ENCODE assay signal across 16 cellular contexts in the genomic region with DNA sequence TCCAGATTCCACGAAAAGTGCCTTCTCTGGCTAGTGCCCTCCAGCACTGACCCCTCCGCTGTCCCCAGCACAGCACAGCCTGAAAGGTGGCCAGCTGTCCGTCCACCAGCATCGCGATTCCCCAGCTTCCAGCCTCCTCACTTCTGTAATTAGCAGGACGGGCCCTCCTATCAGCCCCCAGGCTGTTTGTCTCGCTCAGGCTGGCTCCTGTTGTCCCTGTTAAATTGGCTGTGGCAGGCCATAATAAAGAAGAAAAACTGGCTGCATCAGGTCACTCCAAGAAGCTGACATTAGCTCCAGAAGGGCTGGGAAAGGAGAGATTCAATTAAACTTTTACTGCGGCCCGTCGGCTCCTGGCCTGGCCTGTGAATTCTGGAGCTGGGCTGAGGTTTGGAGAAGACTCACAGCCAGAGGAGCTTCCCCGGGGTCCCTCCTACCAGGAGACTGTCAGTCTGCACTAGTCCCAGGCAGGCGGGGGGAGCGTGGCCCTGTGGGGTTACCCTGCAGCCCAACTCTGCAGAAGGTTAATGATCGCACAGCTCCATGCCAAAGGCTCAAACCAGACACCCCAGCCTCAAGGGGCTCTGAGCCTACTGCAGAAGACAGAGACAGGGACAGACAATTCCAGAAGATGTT. TPM values are rescaled to one million over a fixed set of nuclear protein-coding genes. Genes with fewer than 3 reads are reported as not detected.
DNase-seq lines count a peak whose midpoint lies in the region; ATAC-seq and TF ChIP-seq lines count a peak whose summit lies in the region.
"Had no signal": no experiment of that assay in that cellular context is flagged by ENCODE, and none has a peak within 500 bp of the region (broad histone marks: within the 10 kb centered on the region; RNA-seq: fewer than 3 reads in every experiment).

No MANE protein-coding gene starts in this region.

- no peaks in the 10 kb centered on the region for H3K79me1 ChIP-seq in mesendoderm (ENCODE audit: low read length)

- no peak overlapping the region for H2BK5ac ChIP-seq in mesendoderm (ENCODE audit: low read length)

- no peak overlapping the region for H4K8ac ChIP-seq in mesendoderm (ENCODE audit: low read depth, low read length)

- H3K23ac ChIP-seq in mesendoderm (ENCODE audit: low read length): no peak overlapping the region

- no peak overlapping the region for H3K4ac ChIP-seq in mesendoderm (ENCODE audit: low read depth, low read length)

- H3K4me1 ChIP-seq in SK-N-SH (ENCODE audit: control insufficient read depth in 1 of 2, insufficient read depth in 2 of 2, low read depth in 1 of 2, low read length in 1 of 2): peaks cover 0 to 23% of the 10 kb centered on the region in 2 experiments; a peak in 2 of 4 replicates
- H3K4me1 ChIP-seq in mesendoderm (ENCODE audit: control insufficient read depth, low read depth, low read length): peaks cover 4% of the 10 kb centered on the region
- H3K4me1 ChIP-seq in vagina: peaks cover 24% of the 10 kb centered on the region

- H4K5ac ChIP-seq in mesendoderm (ENCODE audit: low read length): no peak overlapping the region

- H3K9ac ChIP-seq in SK-N-SH (no peak overlapping the region), mesendoderm (ENCODE audit: low read length) (no peak overlapping the region)

- CTCF ChIA-PET in SK-N-SH (lab: Yijun Ruan, JAX) (interaction anchor here (0.6 to 1.1 kb wide), 3 partner anchors 16 to 285 kb away, joined by 3 to 4 read pairs (median 3); no protein-coding TSS in a partner anchor), WTC11 (lab: Charles Lee) (interaction anchor here (0.6 to 1.0 kb wide), 2 partner anchors 31 to 1040 kb away, joined by 3 read pairs; no protein-coding TSS in a partner anchor)
- CTCF ChIA-PET in activated CD4-positive, alpha-beta T cell treated with anti-CD3 and anti-CD28 coated beads, Interleukin-2, amount 10 ng/mL, durations not matched to agents 7 days and 5 days (lab: Charles Lee): no interaction called here

- H3K4me3 Mint-ChIP-seq in WTC11: no peak overlapping the region
- no peak overlapping the region for H3K4me3 Mint-ChIP-seq in activated CD4-positive, alpha-beta T cell treated with anti-CD3 and anti-CD28 coated beads, Interleukin-2, amount 10 ng/mL, durations not matched to agents 7 days and 5 days
- H3K4me3 Mint-ChIP-seq: CD14-positive monocyte had no signal

- WGBS in SK-N-SH (ENCODE audit: low lambda C conversion rate): 38% methylated on average over 11 of the region's 14 CpGs
- no CpG with 5 or more reads among the region's 14 CpGs for WGBS in mesendoderm (ENCODE audit: extremely low coverage, insufficient coverage, low lambda C conversion rate)

- H2AFZ ChIP-seq in SK-N-SH (ENCODE audit: low read depth): no peak overlapping the region

- intact Hi-C loops in vagina (cut with DNase I): loop anchor here (5.0 kb wide), 1 partner anchor 509 kb away; a partner anchor contains a TSS

- H3K27ac Mint-ChIP-seq in WTC11: peak overlapping the region; percentile 15; the same call in 1 of the 2 replicates
- no peak overlapping the region for H3K27ac Mint-ChIP-seq in activated CD4-positive, alpha-beta T cell treated with anti-CD3 and anti-CD28 coated beads, Interleukin-2, amount 10 ng/mL, durations not matched to agents 7 days and 5 days
- H3K27ac Mint-ChIP-seq: CD14-positive monocyte had no signal

- H3K79me2 ChIP-seq in SK-N-SH (ENCODE audit: insufficient read depth) (no peaks in the 10 kb centered on the region), mesendoderm (ENCODE audit: control insufficient read depth, insufficient read depth, low read length) (no peaks in the 10 kb centered on the region)

- TF ChIP-seq EP300 in SK-N-SH (IDR thresholded peaks at IDR 0.05; ENCODE audit: borderline replicate concordance in 1 of 2, low read depth in 1 of 2, low read length in 1 of 2): peak in 1 of 2 experiments; percentile 20; a peak in 1 of 4 replicates

- ATAC-seq in SK-N-SH treated with all-trans-retinoic acid at 6 μM for 48 hours (no peak), WTC11 (no peak), HG02973 (IDR thresholded peaks at IDR 0.05; ENCODE audit: unreplicated experiment) (no peak)
- ATAC-seq: Panc1 had no signal

- no peaks in the 10 kb centered on the region for H3F3A ChIP-seq in SK-N-SH (replicated peaks; ENCODE audit: insufficient read depth)

- TF ChIP-seq RAD21 in SK-N-SH (IDR thresholded peaks at IDR 0.05; ENCODE audit: low read length): no peak

- no peaks in the 10 kb centered on the region for H3K9me3 ChIP-seq in SK-N-SH
- H3K9me3 ChIP-seq in vagina: no peaks in the 10 kb centered on the region

- H3K36me3 ChIP-seq in SK-N-SH (replicated peaks in 1 of 2; ENCODE audit: control insufficient read depth in 1 of 2, insufficient read depth in 2 of 2, low read length in 1 of 2) (no peaks in the 10 kb centered on the region), mesendoderm (ENCODE audit: control insufficient read depth, insufficient read depth, low read length) (no peaks in the 10 kb centered on the region), vagina (no peaks in the 10 kb centered on the region)

- H3K27ac ChIP-seq in SK-N-SH (ENCODE audit: low read depth in 2 of 2, low read length in 1 of 2): peak overlapping the region in 1 of 2 experiments; percentile 72; a peak in 2 of 4 replicates
- H3K27ac ChIP-seq in mesendoderm (ENCODE audit: low read depth, low read length): no peak overlapping the region
- peak overlapping the region; percentile 36 for H3K27ac ChIP-seq in vagina

- peak; percentile 80 for DNase-seq in SK-N-SH
- no peak for DNase-seq in WTC11 (ENCODE audit: low spot score)
- DNase-seq in mesendoderm: peak; percentile 26
- no peak for DNase-seq in vagina (ENCODE audit: extremely low spot score in 2 of 2)
- no peak for DNase-seq in activated CD4-positive, alpha-beta T cell treated with anti-CD3 and anti-CD28 coated beads, Interleukin-2, amount 10 ng/mL, durations not matched to agents 7 days and 5 days
- DNase-seq in 8988T: no peak
- DNase-seq: COR-L47, DMS153, NCI-H1436 treated with DMSO at 0.1 percent for 48 hours, NCI-H2107, NCI-H82, SHP77 had no signal

- H3K36me3 Mint-ChIP-seq in WTC11: peaks cover 10% of the 10 kb centered on the region
- H3K36me3 Mint-ChIP-seq in activated CD4-positive, alpha-beta T cell treated with anti-CD3 and anti-CD28 coated beads, Interleukin-2, amount 10 ng/mL, durations not matched to agents 7 days and 5 days (ENCODE audit: low read depth): no peaks in the 10 kb centered on the region
- H3K36me3 Mint-ChIP-seq: CD14-positive monocyte had no signal

- H3K4me2 ChIP-seq in SK-N-SH (no peak overlapping the region), mesendoderm (ENCODE audit: low read length) (no peak overlapping the region)

- TF ChIP-seq CTCF in SK-N-SH (IDR thresholded peaks at IDR 0.05) (no peak), WTC11 (IDR thresholded peaks at IDR 0.05) (no peak), vagina (IDR thresholded peaks at IDR 0.05) (no peak)

- H3K4me3 ChIP-seq in SK-N-SH (ENCODE audit: low read depth in 2 of 2, low read length in 1 of 2) (no peak overlapping the region), mesendoderm (ENCODE audit: low read length) (no peak overlapping the region), vagina (no peak overlapping the region)

- peaks cover 11% of the 10 kb centered on the region for H3K9me3 Mint-ChIP-seq in WTC11
- H3K9me3 Mint-ChIP-seq in activated CD4-positive, alpha-beta T cell treated with anti-CD3 and anti-CD28 coated beads, Interleukin-2, amount 10 ng/mL, durations not matched to agents 7 days and 5 days: no peaks in the 10 kb centered on the region

- no peaks in the 10 kb centered on the region for H4K20me1 ChIP-seq in SK-N-SH (ENCODE audit: insufficient read depth)

- peaks cover 5% of the 10 kb centered on the region; the same call in 1 of the 2 replicates for H3K4me1 Mint-ChIP-seq in WTC11
- H3K4me1 Mint-ChIP-seq in activated CD4-positive, alpha-beta T cell treated with anti-CD3 and anti-CD28 coated beads, Interleukin-2, amount 10 ng/mL, durations not matched to agents 7 days and 5 days: peaks cover 7% of the 10 kb centered on the region
- H3K4me1 Mint-ChIP-seq: CD14-positive monocyte had no signal

- H3K56ac ChIP-seq in mesendoderm (ENCODE audit: low read length): no peak overlapping the region

- TF ChIP-seq POLR2A in vagina (IDR thresholded peaks at IDR 0.05): no peak

- H3K27me3 ChIP-seq in SK-N-SH (ENCODE audit: insufficient read depth) (no peaks in the 10 kb centered on the region), mesendoderm (ENCODE audit: insufficient read depth, low read length, poor library complexity) (no peaks in the 10 kb centered on the region), vagina (no peaks in the 10 kb centered on the region)

- H2AK5ac ChIP-seq in mesendoderm (ENCODE audit: low read length): no peak overlapping the region

- H2BK15ac ChIP-seq in mesendoderm (replicated peaks; ENCODE audit: low read depth): no peak overlapping the region

- no peak overlapping the region for H2BK120ac ChIP-seq in mesendoderm (ENCODE audit: low read depth, low read length)

- H3K18ac ChIP-seq in mesendoderm (ENCODE audit: low read length): no peak overlapping the region

- H3K27me3 Mint-ChIP-seq in WTC11 (ENCODE audit: low read depth): no peaks in the 10 kb centered on the region; the same call in 1 of the 2 replicates
- no peaks in the 10 kb centered on the region for H3K27me3 Mint-ChIP-seq in activated CD4-positive, alpha-beta T cell treated with anti-CD3 and anti-CD28 coated beads, Interleukin-2, amount 10 ng/mL, durations not matched to agents 7 days and 5 days

- POLR2A ChIA-PET in SK-N-SH (lab: Yijun Ruan, JAX) (no interaction called here), WTC11 (lab: Charles Lee) (no interaction called here)
- POLR2A ChIA-PET in activated CD4-positive, alpha-beta T cell treated with anti-CD3 and anti-CD28 coated beads, Interleukin-2, amount 10 ng/mL, durations not matched to agents 7 days and 5 days (lab: Charles Lee): no interaction called here

- H3K9me2 ChIP-seq in SK-N-SH: no peaks in the 10 kb centered on the region

TF ChIP-seq in SK-N-SH, 30 proteins besides CTCF, POLR2A, EP300 and RAD21 (continues in another document):
- TF ChIP-seq GABPA (IDR thresholded peaks at IDR 0.05; ENCODE audit: low read depth) (no peak), RCOR1 (IDR thresholded peaks at IDR 0.05; ENCODE audit: low read length) (peak; percentile 25; the same call in 1 of the 2 replicates)

TF ChIP-seq in SK-N-SH treated with all-trans-retinoic acid at 6 μM for 48 hours, 23 proteins besides CTCF, POLR2A, EP300 and RAD21:
- no peak for TF ChIP-seq ARNTL (CRISPR knock-in tag; IDR thresholded peaks at IDR 0.05; ENCODE audit: borderline replicate concordance, low read depth)

RNA-seq across cellular contexts. Expression of a gene that starts 40.7 kb away (rescaled TPM):
- 13.3 and 15.9 TPM in 2 replicates for polyA plus RNA-seq in SK-N-SH (2012; rRNA removed)
- polyA plus RNA-seq in SK-N-SH (2012; cell fraction: cytosol; rRNA removed): 16.6 and 17.2 TPM in 2 replicates
- polyA plus RNA-seq in SK-N-SH (2012; cell fraction: nucleus; rRNA removed): 6.9 and 7.5 TPM in 2 replicates
- total RNA-seq in WTC11 (2021) (31.8 to 37.6 TPM (median 31.9 TPM) in 3 replicates), vagina (39.0 TPM)
- 14.7 TPM for polyA plus RNA-seq in mesendoderm (2013, experiment 1 of 2)
- 15.0 TPM for polyA plus RNA-seq in mesendoderm (2013, experiment 2 of 2)
- not detected for total RNA-seq in activated CD4-positive, alpha-beta T cell treated with anti-CD3 and anti-CD28 coated beads, Interleukin-2, amount 10 ng/mL, durations not matched to agents 7 days and 5 days

Comparison
In these comparisons a context has a peak if more than half of its experiments do, and no peak if none do; other contexts are left out.
1. DNase-seq: peak in SK-N-SH (single experiment) and mesendoderm (single experiment); none in WTC11 (single experiment), vagina (0 of 2), activated CD4-positive, alpha-beta T cell treated with anti-CD3 and anti-CD28 coated beads, Interleukin-2, amount 10 ng/mL, durations not matched to agents 7 days and 5 days (single experiment) and 8988T (single experiment).
2. RNA of a gene that starts 40.7 kb away (total RNA-seq): 39.0 TPM in vagina (single experiment) and 31.8 to 37.6 TPM in WTC11; not detected in activated CD4-positive, alpha-beta T cell treated with anti-CD3 and anti-CD28 coated beads, Interleukin-2, amount 10 ng/mL, durations not matched to agents 7 days and 5 days; every median in the first group is over 10 times any median in the second.